Comparison of ENCODE assay signal across 27 cellular contexts in genomic region chr18:71998547-71998946, GRCh38.
"Had no signal": no experiment of that assay in that cellular context is flagged by ENCODE, and none has a peak within 500 bp of the region (broad histone marks: within the 10 kb centered on the region; RNA-seq: fewer than 3 reads in every experiment).

No MANE protein-coding gene starts in this region.

- ATAC-seq: activated CD4-positive, alpha-beta T cell treated with anti-CD3 and anti-CD28 coated beads for 36 hours; activated CD4-positive, CD25-positive, alpha-beta regulatory T cell treated with anti-CD3 and anti-CD28 coated beads, Interleukin-2, amount 50 U/mL, for 24 hours; activated CD8-positive, alpha-beta T cell treated with anti-CD3 and anti-CD28 coated beads, Interleukin-2, amount 10 ng/mL, durations not matched to agents 7 days and 5 days; activated naive CD4-positive, alpha-beta T cell treated with anti-CD3 and anti-CD28 coated beads, Interleukin-2, amount 50 U/mL, for 72 hours; body of pancreas; Panc1; WTC11 had no signal

- H3K4me3 ChIP-seq: adrenal gland, body of pancreas, breast epithelium, SJCRH30, SK-N-MC had no signal

- DNase-seq: activated CD4-positive, alpha-beta T cell treated with anti-CD3 and anti-CD28 coated beads for 36 hours; activated CD4-positive, alpha-beta T cell treated with anti-CD3 and anti-CD28 coated beads, Interleukin-2, amount 10 ng/mL, durations not matched to agents 7 days and 5 days; activated CD4-positive, alpha-beta T cell treated with anti-CD3 and anti-CD28 coated beads, Interleukin-2, amount 50 U/mL, for 48 hours; activated CD8-positive, alpha-beta T cell treated with anti-CD3 and anti-CD28 coated beads, Interleukin-2, amount 10 ng/mL, durations not matched to agents 7 days and 5 days; activated gamma-delta T cell; activated naive CD4-positive, alpha-beta T cell treated with anti-CD3 and anti-CD28 coated beads for 36 hours; activated T-cell treated with anti-CD3 and anti-CD28 coated beads, Interleukin-2, amount 50 U/mL, for 24 hours; adrenal gland; body of pancreas; NCI-H1092 treated with DMSO at 0.1 percent for 48 hours; NCI-H1417; NCI-H146; NCI-H187; NCI-H2029 treated with DMSO at 0.1 percent for 48 hours; NCI-H2107; NCI-H2171; NCI-H524; NCI-H69; NCI-H82; SHP77; SJCRH30 had no signal

- H3K27me3 ChIP-seq: adrenal gland, body of pancreas, breast epithelium, SJCRH30 had no signal

- H3K36me3 ChIP-seq: adrenal gland, breast epithelium, SJCRH30 had no signal
